1 cellular context compared by ENCODE assay signal in genomic region chr1:70205437-70206118, GRCh38.
TF ChIP-seq lines count a peak whose summit lies in the region.

LRRC40 (minus strand) TSS chr1:70205579; CDS start chr1:70205540, 39 bp downstream.

TF ChIP-seq in GM23338, 12 proteins besides CTCF, POLR2A, EP300 and RAD21:
- TF ChIP-seq CREB1 (CRISPR knock-in tag; IDR thresholded peaks at IDR 0.05; ENCODE audit: low read depth), result peak; percentile 99
- no peak for TF ChIP-seq ZNF331 (CRISPR knock-in tag; IDR thresholded peaks at IDR 0.05; ENCODE audit: low read depth)
- peak; percentile 84 for TF ChIP-seq POLR2AphosphoS5 (IDR thresholded peaks at IDR 0.05; ENCODE audit: low read depth)
- TF ChIP-seq ETS1 (IDR thresholded peaks at IDR 0.05), result peak; percentile 80
